Comparison of ENCODE assay signal across 10 cellular contexts in the genomic region with DNA sequence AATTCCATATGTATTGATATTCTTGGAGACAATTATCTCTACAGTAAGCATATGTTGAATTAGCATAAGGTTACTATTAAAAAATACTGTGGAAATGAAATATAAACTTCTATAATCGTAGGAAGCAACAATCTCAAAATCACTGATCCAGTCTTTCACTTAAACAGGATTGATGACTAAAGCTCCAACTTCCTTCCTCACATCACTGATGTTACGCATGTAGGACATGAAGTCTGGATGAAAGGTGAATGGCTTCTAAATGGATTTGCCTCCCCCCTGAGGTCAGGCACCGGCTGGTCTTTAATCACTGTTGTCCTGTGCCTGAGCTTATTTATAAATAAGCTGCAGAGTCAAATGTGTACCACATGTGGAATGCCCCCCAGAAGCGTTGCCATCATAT.
"Had no signal": no experiment of that assay in that cellular context is flagged by ENCODE, and none has a peak within 500 bp of the region (broad histone marks: within the 10 kb centered on the region; RNA-seq: fewer than 3 reads in every experiment).

No MANE protein-coding gene starts in this region.

- DNase-seq: GM23248, GOT3, H9, HCEC 1CT, IMR-90, KG1 had no signal

- H3K4me3 ChIP-seq: GM23248, K562 had no signal

- ATAC-seq: K562 had no signal

- H3K27ac ChIP-seq: GM23248, HL-60 had no signal

- FAIRE-seq: H54, HTR-8/SVneo, K562 had no signal

- H3K9ac ChIP-seq: GM23248 had no signal

- H2AFZ ChIP-seq: GM23248 had no signal
